9 cellular contexts compared by ENCODE assay signal in genomic region chr11:115222863-115223530, GRCh38.
DNase-seq lines count a peak whose midpoint lies in the region; ATAC-seq and TF ChIP-seq lines count a peak whose summit lies in the region.
"Had no signal": no experiment of that assay in that cellular context is flagged by ENCODE, and none has a peak within 500 bp of the region (broad histone marks: within the 10 kb centered on the region; RNA-seq: fewer than 3 reads in every experiment).

No MANE protein-coding gene starts in this region.

- CTCF ChIA-PET in PC-3 (lab: Charles Lee) = no interaction called here

- POLR2A ChIA-PET in PC-3 (lab: Charles Lee; ENCODE audit: unreplicated experiment) = no interaction called here

- H3F3A ChIP-seq in PC-3 (ENCODE audit: low read length, unreplicated experiment) = no peaks in the 10 kb centered on the region

- no peaks in the 10 kb centered on the region for H4K20me1 ChIP-seq in PC-3 (ENCODE audit: low read length)

- H3K9ac ChIP-seq in PC-3 (ENCODE audit: low read length) = no peak overlapping the region

- no peaks in the 10 kb centered on the region for H3K79me2 ChIP-seq in PC-3 (ENCODE audit: low read length)

- intact Hi-C loops in PC-3 (cut with micrococcal nuclease) = no loop called here

- H3K4me2 ChIP-seq in PC-3 (ENCODE audit: low read length) = no peak overlapping the region

- H3K36me3 ChIP-seq in PC-3 (ENCODE audit: low read depth, low read length) = no peaks in the 10 kb centered on the region

- BruUV-seq in PC-3 (replicated peaks; lab: Mats Ljungman, UMichigan) = no TSS peak

- DNase-seq in epithelial cell of prostate (ENCODE audit: low read depth, low spot score) (no peak), PC-3 (no peak), iPS-NIHi11 (ENCODE audit: low spot score) (no peak), NCI-H146 treated with DMSO at 0.1 percent for 48 hours (lab: John Stamatoyannopoulos, UW; ENCODE audit: unreplicated experiment) (no peak), ecto neural progenitor cell (ENCODE audit: low spot score) (no peak)
- DNase-seq: activated CD4-positive, alpha-beta T cell treated with anti-CD3 and anti-CD28 coated beads for 1 hour had no signal

- no peaks in the 10 kb centered on the region for H3K27me3 ChIP-seq in PC-3 (ENCODE audit: low read length)

- no peak for TF ChIP-seq CTCF in PC-3 (conservative IDR thresholded peaks at IDR 0.05; ENCODE audit: low read depth, low read length)

- H3K27ac ChIP-seq in epithelial cell of prostate (peak overlapping the region; percentile 79), PC-3 (ENCODE audit: low read length) (no peak overlapping the region)

- no peak overlapping the region for H3K4me3 ChIP-seq in PC-3 (ENCODE audit: low read length)

- ATAC-seq in GM18505 (IDR thresholded peaks at IDR 0.05; ENCODE audit: unreplicated experiment) = peak; percentile 50
- ATAC-seq in GM21576 (IDR thresholded peaks at IDR 0.05; ENCODE audit: unreplicated experiment) = peak; percentile 36
- ATAC-seq in HG03460 (IDR thresholded peaks at IDR 0.05; ENCODE audit: unreplicated experiment) = peak; percentile 34
- no peak for ATAC-seq in PC-3

- no peak overlapping the region for H2AFZ ChIP-seq in PC-3 (ENCODE audit: low read length)

- H3K4me1 ChIP-seq in PC-3 (ENCODE audit: insufficient read depth, low read length) = no peaks in the 10 kb centered on the region

- no peaks in the 10 kb centered on the region for H3K9me2 ChIP-seq in PC-3 (replicated peaks; ENCODE audit: low read length)

- H3K9me3 ChIP-seq in PC-3 (ENCODE audit: low read length) = no peaks in the 10 kb centered on the region

- no peak for TF ChIP-seq POLR2A in GM18505 (IDR thresholded peaks at IDR 0.05; ENCODE audit: borderline replicate concordance, extremely low read depth, insufficient read depth, insufficient read length)
